Comparison of ENCODE assay signal across 1 cellular context in genomic region chr1:168439451-168440375, GRCh38.
A peak's percentile ranks its signal among the peaks of the same experiment; 100 is the strongest.
TF ChIP-seq lines count a peak whose summit lies in the region.

No MANE protein-coding gene starts in this region.

TF ChIP-seq in K562, 482 proteins besides CTCF, POLR2A, EP300 and RAD21 (continued from another document and continues in another):
- TF ChIP-seq TRIM25 (IDR thresholded peaks at IDR 0.05; ENCODE audit: borderline replicate concordance) (no peak), FOXJ3 (CRISPR knock-in tag; IDR thresholded peaks at IDR 0.05) (no peak), ZNF277 (CRISPR knock-in tag; IDR thresholded peaks at IDR 0.05; ENCODE audit: borderline replicate concordance) (no peak), MEF2A (IDR thresholded peaks at IDR 0.05; ENCODE audit: control insufficient read depth, low read depth, low read length) (peak; percentile 24; the same call in 1 of the 2 replicates), PHTF2 (CRISPR knock-in tag; IDR thresholded peaks at IDR 0.05) (no peak), ZNF165 (CRISPR knock-in tag; IDR thresholded peaks at IDR 0.05; ENCODE audit: borderline replicate concordance) (no peak), CCAR2 (IDR thresholded peaks at IDR 0.05; ENCODE audit: low read depth, low read length) (no peak), SMARCE1 (IDR thresholded peaks at IDR 0.05) (no peak), RBM39 (optimal IDR thresholded peaks at IDR 0.05; ENCODE audit: low read depth, low read length) (peak; percentile 49), ZNF347 (CRISPR knock-in tag; IDR thresholded peaks at IDR 0.05; ENCODE audit: low read depth) (no peak), TFAP4 (CRISPR knock-in tag; IDR thresholded peaks at IDR 0.05; ENCODE audit: borderline replicate concordance) (0 out of 2 replicates have a peak, but pooled peaks have one; percentile 25), CREM (IDR thresholded peaks at IDR 0.05; ENCODE audit: low read depth) (peak; percentile 3; the same call in 1 of the 2 replicates), SIN3B (IDR thresholded peaks at IDR 0.05; ENCODE audit: low read depth) (no peak), SFPQ (IDR thresholded peaks at IDR 0.05; ENCODE audit: low read depth, low read length) (no peak), XRCC5 (IDR thresholded peaks at IDR 0.05; ENCODE audit: low read depth, low read length) (0 out of 2 replicates have a peak, but pooled peaks have one; percentile 57), ZNF217 (CRISPR knock-in tag; IDR thresholded peaks at IDR 0.05) (no peak), TARDBP (IDR thresholded peaks at IDR 0.05) (no peak), CBX3 (IDR thresholded peaks at IDR 0.05; ENCODE audit: borderline replicate concordance in 1 of 2, low read length in 2 of 2) (no peak), ZBTB9 (CRISPR knock-in tag; IDR thresholded peaks at IDR 0.05) (no peak), MITF (IDR thresholded peaks at IDR 0.05) (no peak), RB1 (IDR thresholded peaks at IDR 0.05; ENCODE audit: low read depth) (peak; percentile 72; the same call in 1 of the 2 replicates), NR2C2 (CRISPR knock-in tag; IDR thresholded peaks at IDR 0.05) (no peak), NR2C2 (tag; IDR thresholded peaks at IDR 0.05) (no peak), RBM15 (IDR thresholded peaks at IDR 0.05; ENCODE audit: insufficient read depth, low read length) (no peak), ZNF717 (CRISPR knock-in tag; IDR thresholded peaks at IDR 0.05) (no peak), ARID2 (IDR thresholded peaks at IDR 0.05) (peak; percentile 36; the same call in 1 of the 2 replicates), ELK3 (CRISPR knock-in tag; IDR thresholded peaks at IDR 0.05) (no peak), NKRF (IDR thresholded peaks at IDR 0.05; ENCODE audit: borderline replicate concordance) (no peak), STAG1 (CRISPR knock-in tag; IDR thresholded peaks at IDR 0.05; ENCODE audit: borderline replicate concordance) (peak; percentile 68; the same call in 1 of the 2 replicates), TCF3 (CRISPR knock-in tag; IDR thresholded peaks at IDR 0.05) (0 out of 2 replicates have a peak, but pooled peaks have one; percentile 29), FOXM1 (IDR thresholded peaks at IDR 0.05; ENCODE audit: low read depth) (no peak), FOXM1 (CRISPR knock-in tag; IDR thresholded peaks at IDR 0.05; ENCODE audit: low read depth) (no peak), ETV5 (CRISPR knock-in tag; IDR thresholded peaks at IDR 0.05; ENCODE audit: low read depth) (0 out of 2 replicates have a peak, but pooled peaks have one; percentile 35), CBFB (CRISPR knock-in tag; IDR thresholded peaks at IDR 0.05) (peak; percentile 79; the same call in 1 of the 2 replicates), PREB (CRISPR knock-in tag; IDR thresholded peaks at IDR 0.05) (no peak), ZNF436 (CRISPR knock-in tag; IDR thresholded peaks at IDR 0.05) (no peak), HINFP (tag; conservative IDR thresholded peaks at IDR 0.05; ENCODE audit: low read depth) (no peak), RNF219 (CRISPR knock-in tag; IDR thresholded peaks at IDR 0.05) (no peak), SUPT5H (IDR thresholded peaks at IDR 0.05) (no peak), SMC3 (conservative IDR thresholded peaks at IDR 0.05; ENCODE audit: insufficient read depth, low read depth, low read length) (peak; percentile 96), ZBTB43 (CRISPR knock-in tag; IDR thresholded peaks at IDR 0.05) (no peak), RNF2 (IDR thresholded peaks at IDR 0.05) (no peak), NFE2 (IDR thresholded peaks at IDR 0.05; ENCODE audit: low read depth) (no peak)
